Comparison of ENCODE assay signal across 19 cellular contexts in genomic region chr2:219782999-219783398, GRCh38.
"Had no signal": no experiment of that assay in that cellular context is flagged by ENCODE, and none has a peak within 500 bp of the region (broad histone marks: within the 10 kb centered on the region; RNA-seq: fewer than 3 reads in every experiment).

No MANE protein-coding gene starts in this region.

- H3K9ac ChIP-seq: KMS-11 had no signal

- H3K36me3 ChIP-seq: WERI-Rb-1 had no signal

- H3K4me1 Mint-ChIP-seq: activated CD4-positive, alpha-beta memory T cell treated with anti-CD3 and anti-CD28 coated beads, Interleukin-2, amount 10 ng/mL, durations not matched to agents 7 days and 5 days; activated CD4-positive, alpha-beta T cell treated with anti-CD3 and anti-CD28 coated beads for 36 hours; activated naive CD4-positive, alpha-beta T cell treated with anti-CD3 and anti-CD28 coated beads, Interleukin-2, amount 10 ng/mL, durations not matched to agents 7 days and 5 days; activated naive CD8-positive, alpha-beta T cell treated with anti-CD3 and anti-CD28 coated beads for 36 hours; central memory CD8-positive, alpha-beta T cell; T-cell had no signal

- H3K36me3 Mint-ChIP-seq: activated naive CD4-positive, alpha-beta T cell treated with anti-CD3 and anti-CD28 coated beads, Interleukin-2, amount 10 ng/mL, durations not matched to agents 7 days and 5 days; activated naive CD8-positive, alpha-beta T cell treated with anti-CD3 and anti-CD28 coated beads for 36 hours; T-cell had no signal

- H3K4me3 ChIP-seq: SK-N-MC had no signal

- H3K27ac Mint-ChIP-seq: activated CD4-positive, alpha-beta memory T cell treated with anti-CD3 and anti-CD28 coated beads, Interleukin-2, amount 10 ng/mL, durations not matched to agents 7 days and 5 days; activated CD4-positive, alpha-beta T cell treated with anti-CD3 and anti-CD28 coated beads for 36 hours; activated naive CD4-positive, alpha-beta T cell treated with anti-CD3 and anti-CD28 coated beads, Interleukin-2, amount 10 ng/mL, durations not matched to agents 7 days and 5 days; activated naive CD8-positive, alpha-beta T cell treated with anti-CD3 and anti-CD28 coated beads for 36 hours; activated T-cell treated with anti-CD3 and anti-CD28 coated beads, Interleukin-2, amount 50 U/mL, for 72 hours; activated T-helper 2 cell treated with anti-CD3 and anti-CD28 coated beads, Interferon-gamma antibody, Interleukin-2, Interleukin-4, amounts not matched to agents 10 μg/mL and 5 μg/mL and 100 μg/mL, durations not matched to agents 14 hours and 24 hours and 36 hours; T-cell had no signal

- H3K27me3 Mint-ChIP-seq: activated naive CD4-positive, alpha-beta T cell treated with anti-CD3 and anti-CD28 coated beads, Interleukin-2, amount 10 ng/mL, durations not matched to agents 7 days and 5 days had no signal

- DNase-seq: activated CD4-positive, alpha-beta memory T cell treated with anti-CD3 and anti-CD28 coated beads, Interleukin-2, amount 10 ng/mL, durations not matched to agents 7 days and 5 days; activated CD4-positive, alpha-beta T cell treated with anti-CD3 and anti-CD28 coated beads for 36 hours; activated CD4-positive, alpha-beta T cell treated with anti-CD3 and anti-CD28 coated beads, Interleukin-2, amount 50 U/mL, for 1 hour; activated CD8-positive, alpha-beta memory T cell treated with anti-CD3 and anti-CD28 coated beads, Interleukin-2, amount 50 U/mL, for 4 hours; activated gamma-delta T cell treated with Interleukin-2 at 50 U/mL for 16 hours; activated naive CD4-positive, alpha-beta T cell treated with anti-CD3 and anti-CD28 coated beads, Interleukin-2, amount 10 ng/mL, durations not matched to agents 7 days and 5 days; activated naive CD8-positive, alpha-beta T cell treated with anti-CD3 and anti-CD28 coated beads for 36 hours; activated T-cell treated with anti-CD3 and anti-CD28 coated beads, Interleukin-2, amount 50 U/mL, for 72 hours; NCI-H1092; NCI-H1417; NCI-H2081; OCI-M1; RPMI8226; T-cell; WERI-Rb-1 had no signal

- H3K4me3 Mint-ChIP-seq: activated CD4-positive, alpha-beta memory T cell treated with anti-CD3 and anti-CD28 coated beads, Interleukin-2, amount 10 ng/mL, durations not matched to agents 7 days and 5 days; activated CD4-positive, alpha-beta T cell treated with anti-CD3 and anti-CD28 coated beads for 36 hours; activated naive CD4-positive, alpha-beta T cell treated with anti-CD3 and anti-CD28 coated beads, Interleukin-2, amount 10 ng/mL, durations not matched to agents 7 days and 5 days; activated naive CD8-positive, alpha-beta T cell treated with anti-CD3 and anti-CD28 coated beads for 36 hours; activated T-cell treated with anti-CD3 and anti-CD28 coated beads, Interleukin-2, amount 50 U/mL, for 72 hours; central memory CD8-positive, alpha-beta T cell; T-cell had no signal

- H3K4me2 ChIP-seq: KMS-11 had no signal

- H3K27ac ChIP-seq: KMS-11, SK-N-MC, WERI-Rb-1 had no signal

- H3K9me3 Mint-ChIP-seq: activated CD4-positive, alpha-beta memory T cell treated with anti-CD3 and anti-CD28 coated beads, Interleukin-2, amount 10 ng/mL, durations not matched to agents 7 days and 5 days; activated naive CD4-positive, alpha-beta T cell treated with anti-CD3 and anti-CD28 coated beads, Interleukin-2, amount 10 ng/mL, durations not matched to agents 7 days and 5 days; activated naive CD8-positive, alpha-beta T cell treated with anti-CD3 and anti-CD28 coated beads for 36 hours; activated T-cell treated with anti-CD3 and anti-CD28 coated beads, Interleukin-2, amount 50 U/mL, for 72 hours; activated T-helper 2 cell treated with anti-CD3 and anti-CD28 coated beads, Interferon-gamma antibody, Interleukin-2, Interleukin-4, amounts not matched to agents 10 μg/mL and 5 μg/mL and 100 μg/mL, durations not matched to agents 14 hours and 24 hours and 36 hours; central memory CD8-positive, alpha-beta T cell; T-cell had no signal
